In genomic region chr13:81591528-81592220, GRCh38 we compare ENCODE assay signal across 34 cellular contexts.
"Had no signal": no experiment of that assay in that cellular context is flagged by ENCODE, and none has a peak within 500 bp of the region (broad histone marks: within the 10 kb centered on the region; RNA-seq: fewer than 3 reads in every experiment).

No MANE protein-coding gene starts in this region.

- H3K27me3 ChIP-seq: adrenal gland, body of pancreas, brain microvascular endothelial cell, breast epithelium had no signal

- FAIRE-seq: astrocyte, TTC549 had no signal

- ATAC-seq: activated CD8-positive, alpha-beta T cell treated with anti-CD3 and anti-CD28 coated beads for 36 hours; activated naive CD4-positive, alpha-beta T cell treated with anti-CD3 and anti-CD28 coated beads, Interleukin-2, amount 50 U/mL, for 72 hours; activated T-cell treated with anti-CD3 and anti-CD28 coated beads, Interleukin-2, amount 50 U/mL, for 4 hours; activated T-cell treated with anti-CD3 and anti-CD28 coated beads, Interleukin-2, amount 50 U/mL, for 72 hours; activated T-helper 17 cell treated with anti-CD3 and anti-CD28 coated beads, Interleukin-2, amount 50 U/mL, for 72 hours; body of pancreas had no signal

- H3K9me3 ChIP-seq: body of pancreas, breast epithelium had no signal

- H3K4me3 ChIP-seq: adrenal gland, body of pancreas, breast epithelium had no signal

- H3K27ac ChIP-seq: adrenal gland, body of pancreas, brain microvascular endothelial cell, breast epithelium, VCaP had no signal

- H3K36me3 ChIP-seq: adrenal gland, brain microvascular endothelial cell, breast epithelium had no signal

- DNase-seq: activated B cell treated with CpG ODN at 0.5 μM for 24 hours; activated CD4-positive, alpha-beta memory T cell treated with anti-CD3 and anti-CD28 coated beads for 36 hours; activated CD4-positive, alpha-beta T cell treated with anti-CD3 and anti-CD28 coated beads for 4 hours; activated CD4-positive, alpha-beta T cell treated with anti-CD3 and anti-CD28 coated beads, Interleukin-2, amount 10 ng/mL, durations not matched to agents 24 days and 14 days; activated CD4-positive, alpha-beta T cell treated with anti-CD3 and anti-CD28 coated beads, Interleukin-2, amount 50 U/mL, for 1 hour; activated CD4-positive, alpha-beta T cell treated with anti-CD3 and anti-CD28 coated beads, Interleukin-2, amount 50 U/mL, for 4 hours; activated CD4-positive, CD25-positive, alpha-beta regulatory T cell treated with anti-CD3 and anti-CD28 coated beads, Interleukin-2, amount 50 U/mL, for 72 hours; activated CD8-positive, alpha-beta memory T cell treated with anti-CD3 and anti-CD28 coated beads, Interleukin-2, amount 50 U/mL, for 4 hours; activated CD8-positive, alpha-beta T cell treated with anti-CD3 and anti-CD28 coated beads for 36 hours; activated effector memory CD4-positive, alpha-beta T cell treated with anti-CD3 and anti-CD28 coated beads, Interleukin-2, amount 50 U/mL, for 16 hours; activated gamma-delta T cell treated with Interleukin-2 at 50 U/mL for 16 hours; activated naive CD4-positive, alpha-beta T cell; activated naive CD4-positive, alpha-beta T cell treated with anti-CD3 and anti-CD28 coated beads for 36 hours; activated naive CD4-positive, alpha-beta T cell treated with anti-CD3 and anti-CD28 coated beads, Interleukin-2, amount 50 U/mL, for 16 hours; activated naive CD8-positive, alpha-beta T cell treated with anti-CD3 and anti-CD28 coated beads for 36 hours; activated T-cell treated with anti-CD3 and anti-CD28 coated beads for 4 hours; activated T-cell treated with anti-CD3 and anti-CD28 coated beads, Interleukin-2, amount 50 U/mL, for 1 hour; activated T-cell treated with anti-CD3 and anti-CD28 coated beads, Interleukin-2, amount 50 U/mL, for 4 hours; activated T-cell treated with anti-CD3 and anti-CD28 coated beads, Interleukin-2, amount 50 U/mL, for 72 hours; adrenal gland; amniotic stem cell; aorta; body of pancreas; brain microvascular endothelial cell; central memory CD4-positive, alpha-beta T cell; T-helper 1 cell; T-helper 2 cell; T-helper 9 cell had no signal

- H3K4me1 ChIP-seq: adrenal gland, breast epithelium had no signal
